ENCODE assay signal across 8 cellular contexts in genomic region chr19:17404621-17405249, GRCh38. TPM values are rescaled to one million over a fixed set of nuclear protein-coding genes. Genes with fewer than 3 reads are reported as not detected.
DNase-seq lines count a peak whose midpoint lies in the region; ATAC-seq and TF ChIP-seq lines count a peak whose summit lies in the region.

No MANE protein-coding gene starts in this region.

- ATAC-seq in GM21390 (IDR thresholded peaks at IDR 0.05; ENCODE audit: unreplicated experiment), result peak; percentile 19
- ATAC-seq in stimulated activated naive CD8-positive, alpha-beta T cell treated with anti-CD3 and anti-CD28 coated beads, Interleukin-15, Interleukin-2, amounts not matched to agents 100 U/mL and 50 U/mL, for 24 hours, result no peak

- H3K9me3 ChIP-seq in MM.1S (replicated peaks; ENCODE audit: insufficient read depth, low read length), result no peaks in the 10 kb centered on the region
- no peaks in the 10 kb centered on the region for H3K9me3 ChIP-seq in esophagus (ENCODE audit: control insufficient read depth in 2 of 2, insufficient read depth in 1 of 2, low read depth in 1 of 2, low read length in 1 of 2)

- WGBS in esophagus, 2 donors, result 63 to 75% methylated on average over 7 of the region's 7 CpGs

- H3K36me3 ChIP-seq in MM.1S (replicated peaks; ENCODE audit: insufficient read depth, low read length), result peaks cover 3% of the 10 kb centered on the region; the same call in 1 of the 2 replicates
- H3K36me3 ChIP-seq in esophagus (ENCODE audit: control insufficient read depth in 2 of 2, insufficient read depth in 2 of 2, low read length in 1 of 2), result no peaks in the 10 kb centered on the region

- H2AFZ ChIP-seq in MM.1S (ENCODE audit: low read length), result peak overlapping the region; percentile 61

- H3K4me3 ChIP-seq in MM.1S (ENCODE audit: low read length) (peak overlapping the region; percentile 81), esophagus (ENCODE audit: low read depth in 1 of 2, low read length in 2 of 2) (peak overlapping the region; percentile 20 to 31)

- TF ChIP-seq CTCF in MM.1S (IDR thresholded peaks at IDR 0.05; ENCODE audit: low read length), result no peak

- H3K4me1 ChIP-seq in MM.1S (ENCODE audit: low read length) (no peaks in the 10 kb centered on the region), esophagus (ENCODE audit: control insufficient read depth in 2 of 2, insufficient read depth in 2 of 2, low read length in 1 of 2) (peaks cover 4 to 7% of the 10 kb centered on the region in 2 donors)

- peak overlapping the region; percentile 98 for H3K4me2 ChIP-seq in MM.1S (ENCODE audit: low read depth, low read length)

- H3K27ac ChIP-seq in MM.1S (ENCODE audit: low read length) (peak overlapping the region; percentile 92), esophagus (ENCODE audit: low read depth in 2 of 2, low read length in 1 of 2) (peak overlapping the region in 1 of 2 donors; percentile 89)

- H3K27me3 ChIP-seq in MM.1S (replicated peaks; ENCODE audit: insufficient read depth, low read length) (no peaks in the 10 kb centered on the region), esophagus (ENCODE audit: control insufficient read depth in 1 of 2, insufficient read depth in 2 of 2, low read length in 2 of 2) (no peaks in the 10 kb centered on the region)

- H3K9me2 ChIP-seq in MM.1S (replicated peaks; ENCODE audit: insufficient read depth, low read length), result no peaks in the 10 kb centered on the region

- H3K9ac ChIP-seq in MM.1S (ENCODE audit: low read length), result peak overlapping the region; percentile 76

- H3K79me2 ChIP-seq in MM.1S (ENCODE audit: low read length), result peaks cover 49% of the 10 kb centered on the region

- H4K20me1 ChIP-seq in MM.1S (ENCODE audit: insufficient read depth, low read length), result no peaks in the 10 kb centered on the region

- peaks cover 21% of the 10 kb centered on the region for H3F3A ChIP-seq in MM.1S (ENCODE audit: insufficient read depth, low read length)

- no peak for DNase-seq in MM.1S
- peak; percentile 31 for DNase-seq in stimulated activated naive CD8-positive, alpha-beta T cell treated with anti-CD3 and anti-CD28 coated beads, Interleukin-15, Interleukin-2, amounts not matched to agents 100 U/mL and 50 U/mL, for 24 hours
- DNase-seq in DMS 273 (lab: John Stamatoyannopoulos, UW; ENCODE audit: unreplicated experiment), result no peak
- DNase-seq in GM03348 (ENCODE audit: low spot score), result no peak
- DNase-seq in kidney tubule cell (ENCODE audit: low spot score), result no peak
- DNase-seq in Kasumi-1 (lab: John Stamatoyannopoulos, UW), result no peak

RNA-seq across cellular contexts. Expression of gene BST2, which starts 0.7 kb away (rescaled TPM):
- 10 to 100 TPM in 1 of 2 donors, 1 to 10 TPM in 1; 8.5 to 17.6 TPM for polyA plus RNA-seq in esophagus

RNA-seq across cellular contexts. Expression of gene CCDC194, which starts 10.7 kb away (rescaled TPM):
- polyA plus RNA-seq in esophagus, result not detected

RNA-seq across cellular contexts. Expression of gene MVB12A, which starts 15.1 kb away (rescaled TPM):
- polyA plus RNA-seq in esophagus, result 10 to 100 TPM; 64.2 to 66.8 TPM

RNA-seq across cellular contexts. Expression of gene PLVAP, which starts 27.6 kb away (rescaled TPM):
- 10 to 100 TPM; 29.5 to 30.7 TPM for polyA plus RNA-seq in esophagus

RNA-seq across cellular contexts. Expression of gene TMEM221, which starts 43.7 kb away (rescaled TPM):
- under 1 TPM; 0.13 to 0.20 TPM for polyA plus RNA-seq in esophagus
